ENCODE assay signal across 2 cellular contexts in the genomic region with DNA sequence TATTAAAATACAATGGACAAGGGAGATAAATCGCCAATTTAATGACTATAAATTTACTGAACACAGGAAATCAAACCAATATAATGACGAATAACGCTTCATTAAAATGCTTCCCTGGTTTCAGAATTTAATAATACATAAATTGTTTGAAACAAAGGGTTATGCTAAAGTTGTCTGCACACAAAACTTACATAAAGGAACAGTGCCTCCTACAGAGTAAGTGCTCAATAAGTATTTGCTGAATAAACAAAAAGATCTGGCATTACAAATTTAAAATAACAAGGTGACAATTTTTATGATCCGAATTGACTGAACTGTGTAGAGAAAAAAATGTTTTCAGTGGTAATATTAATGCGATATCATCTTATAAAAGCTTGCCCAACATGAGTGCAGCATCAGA.
TF ChIP-seq lines count a peak whose summit lies in the region.

No MANE protein-coding gene starts in this region.

TF ChIP-seq in IMR-90, 13 proteins besides CTCF, POLR2A, EP300 and RAD21:
- TF ChIP-seq RFX5 (IDR thresholded peaks at IDR 0.05; ENCODE audit: low read depth, low read length) (no peak), RCOR1 (IDR thresholded peaks at IDR 0.05; ENCODE audit: insufficient replicate concordance, low read length) (no peak), MAFK (IDR thresholded peaks at IDR 0.05; ENCODE audit: low read depth, low read length) (peak; percentile 95)

TF ChIP-seq in GM12878, 131 proteins besides CTCF, POLR2A, EP300 and RAD21:
- TF ChIP-seq NFIC (IDR thresholded peaks at IDR 0.05; ENCODE audit: low read depth, low read length) (no peak), NFXL1 (IDR thresholded peaks at IDR 0.05; ENCODE audit: borderline replicate concordance) (no peak), MTA2 (IDR thresholded peaks at IDR 0.05; ENCODE audit: low read depth) (no peak), TCF12 (IDR thresholded peaks at IDR 0.05; ENCODE audit: low read depth, low read length) (no peak), DPF2 (IDR thresholded peaks at IDR 0.05) (no peak), CBX3 (IDR thresholded peaks at IDR 0.05; ENCODE audit: borderline replicate concordance, low read depth) (no peak), NR2C2 (IDR thresholded peaks at IDR 0.05; ENCODE audit: borderline replicate concordance, control insufficient read depth, insufficient read length, low read depth) (no peak), TCF7 (IDR thresholded peaks at IDR 0.05; ENCODE audit: borderline replicate concordance) (no peak), BHLHE40 (IDR thresholded peaks at IDR 0.05; ENCODE audit: borderline replicate concordance in 1 of 2, low read depth in 2 of 2, low read length in 1 of 2) (no peak)
- TF ChIP-seq, protein P1, sequence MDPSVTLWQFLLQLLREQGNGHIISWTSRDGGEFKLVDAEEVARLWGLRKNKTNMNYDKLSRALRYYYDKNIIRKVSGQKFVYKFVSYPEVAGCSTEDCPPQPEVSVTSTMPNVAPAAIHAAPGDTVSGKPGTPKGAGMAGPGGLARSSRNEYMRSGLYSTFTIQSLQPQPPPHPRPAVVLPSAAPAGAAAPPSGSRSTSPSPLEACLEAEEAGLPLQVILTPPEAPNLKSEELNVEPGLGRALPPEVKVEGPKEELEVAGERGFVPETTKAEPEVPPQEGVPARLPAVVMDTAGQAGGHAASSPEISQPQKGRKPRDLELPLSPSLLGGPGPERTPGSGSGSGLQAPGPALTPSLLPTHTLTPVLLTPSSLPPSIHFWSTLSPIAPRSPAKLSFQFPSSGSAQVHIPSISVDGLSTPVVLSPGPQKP (IDR thresholded peaks at IDR 0.05; ENCODE audit: low read depth, low read length): no peak
- TF ChIP-seq, protein P2, sequence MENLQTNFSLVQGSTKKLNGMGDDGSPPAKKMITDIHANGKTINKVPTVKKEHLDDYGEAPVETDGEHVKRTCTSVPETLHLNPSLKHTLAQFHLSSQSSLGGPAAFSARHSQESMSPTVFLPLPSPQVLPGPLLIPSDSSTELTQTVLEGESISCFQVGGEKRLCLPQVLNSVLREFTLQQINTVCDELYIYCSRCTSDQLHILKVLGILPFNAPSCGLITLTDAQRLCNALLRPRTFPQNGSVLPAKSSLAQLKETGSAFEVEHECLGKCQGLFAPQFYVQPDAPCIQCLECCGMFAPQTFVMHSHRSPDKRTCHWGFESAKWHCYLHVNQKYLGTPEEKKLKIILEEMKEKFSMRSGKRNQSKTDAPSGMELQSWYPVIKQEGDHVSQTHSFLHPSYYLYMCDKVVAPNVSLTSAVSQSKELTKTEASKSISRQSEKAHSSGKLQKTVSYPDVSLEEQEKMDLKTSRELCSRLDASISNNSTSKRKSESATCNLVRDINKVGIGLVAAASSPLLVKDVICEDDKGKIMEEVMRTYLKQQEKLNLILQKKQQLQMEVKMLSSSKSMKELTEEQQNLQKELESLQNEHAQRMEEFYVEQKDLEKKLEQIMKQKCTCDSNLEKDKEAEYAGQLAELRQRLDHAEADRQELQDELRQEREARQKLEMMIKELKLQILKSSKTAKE (IDR thresholded peaks at IDR 0.05; ENCODE audit: low read depth, poor library complexity, severe bottlenecking): no peak
- TF ChIP-seq, protein P3, sequence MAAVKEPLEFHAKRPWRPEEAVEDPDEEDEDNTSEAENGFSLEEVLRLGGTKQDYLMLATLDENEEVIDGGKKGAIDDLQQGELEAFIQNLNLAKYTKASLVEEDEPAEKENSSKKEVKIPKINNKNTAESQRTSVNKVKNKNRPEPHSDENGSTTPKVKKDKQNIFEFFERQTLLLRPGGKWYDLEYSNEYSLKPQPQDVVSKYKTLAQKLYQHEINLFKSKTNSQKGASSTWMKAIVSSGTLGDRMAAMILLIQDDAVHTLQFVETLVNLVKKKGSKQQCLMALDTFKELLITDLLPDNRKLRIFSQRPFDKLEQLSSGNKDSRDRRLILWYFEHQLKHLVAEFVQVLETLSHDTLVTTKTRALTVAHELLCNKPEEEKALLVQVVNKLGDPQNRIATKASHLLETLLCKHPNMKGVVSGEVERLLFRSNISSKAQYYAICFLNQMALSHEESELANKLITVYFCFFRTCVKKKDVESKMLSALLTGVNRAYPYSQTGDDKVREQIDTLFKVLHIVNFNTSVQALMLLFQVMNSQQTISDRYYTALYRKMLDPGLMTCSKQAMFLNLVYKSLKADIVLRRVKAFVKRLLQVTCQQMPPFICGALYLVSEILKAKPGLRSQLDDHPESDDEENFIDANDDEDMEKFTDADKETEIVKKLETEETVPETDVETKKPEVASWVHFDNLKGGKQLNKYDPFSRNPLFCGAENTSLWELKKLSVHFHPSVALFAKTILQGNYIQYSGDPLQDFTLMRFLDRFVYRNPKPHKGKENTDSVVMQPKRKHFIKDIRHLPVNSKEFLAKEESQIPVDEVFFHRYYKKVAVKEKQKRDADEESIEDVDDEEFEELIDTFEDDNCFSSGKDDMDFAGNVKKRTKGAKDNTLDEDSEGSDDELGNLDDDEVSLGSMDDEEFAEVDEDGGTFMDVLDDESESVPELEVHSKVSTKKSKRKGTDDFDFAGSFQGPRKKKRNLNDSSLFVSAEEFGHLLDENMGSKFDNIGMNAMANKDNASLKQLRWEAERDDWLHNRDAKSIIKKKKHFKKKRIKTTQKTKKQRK (IDR thresholded peaks at IDR 0.05; ENCODE audit: low read depth, low read length): no peak
- TF ChIP-seq, protein P4, sequence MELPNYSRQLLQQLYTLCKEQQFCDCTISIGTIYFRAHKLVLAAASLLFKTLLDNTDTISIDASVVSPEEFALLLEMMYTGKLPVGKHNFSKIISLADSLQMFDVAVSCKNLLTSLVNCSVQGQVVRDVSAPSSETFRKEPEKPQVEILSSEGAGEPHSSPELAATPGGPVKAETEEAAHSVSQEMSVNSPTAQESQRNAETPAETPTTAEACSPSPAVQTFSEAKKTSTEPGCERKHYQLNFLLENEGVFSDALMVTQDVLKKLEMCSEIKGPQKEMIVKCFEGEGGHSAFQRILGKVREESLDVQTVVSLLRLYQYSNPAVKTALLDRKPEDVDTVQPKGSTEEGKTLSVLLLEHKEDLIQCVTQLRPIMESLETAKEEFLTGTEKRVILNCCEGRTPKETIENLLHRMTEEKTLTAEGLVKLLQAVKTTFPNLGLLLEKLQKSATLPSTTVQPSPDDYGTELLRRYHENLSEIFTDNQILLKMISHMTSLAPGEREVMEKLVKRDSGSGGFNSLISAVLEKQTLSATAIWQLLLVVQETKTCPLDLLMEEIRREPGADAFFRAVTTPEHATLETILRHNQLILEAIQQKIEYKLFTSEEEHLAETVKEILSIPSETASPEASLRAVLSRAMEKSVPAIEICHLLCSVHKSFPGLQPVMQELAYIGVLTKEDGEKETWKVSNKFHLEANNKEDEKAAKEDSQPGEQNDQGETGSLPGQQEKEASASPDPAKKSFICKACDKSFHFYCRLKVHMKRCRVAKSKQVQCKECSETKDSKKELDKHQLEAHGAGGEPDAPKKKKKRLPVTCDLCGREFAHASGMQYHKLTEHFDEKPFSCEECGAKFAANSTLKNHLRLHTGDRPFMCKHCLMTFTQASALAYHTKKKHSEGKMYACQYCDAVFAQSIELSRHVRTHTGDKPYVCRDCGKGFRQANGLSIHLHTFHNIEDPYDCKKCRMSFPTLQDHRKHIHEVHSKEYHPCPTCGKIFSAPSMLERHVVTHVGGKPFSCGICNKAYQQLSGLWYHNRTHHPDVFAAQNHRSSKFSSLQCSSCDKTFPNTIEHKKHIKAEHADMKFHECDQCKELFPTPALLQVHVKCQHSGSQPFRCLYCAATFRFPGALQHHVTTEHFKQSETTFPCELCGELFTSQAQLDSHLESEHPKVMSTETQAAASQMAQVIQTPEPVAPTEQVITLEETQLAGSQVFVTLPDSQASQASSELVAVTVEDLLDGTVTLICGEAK (IDR thresholded peaks at IDR 0.05; ENCODE audit: borderline replicate concordance): no peak
- TF ChIP-seq, protein P5, sequence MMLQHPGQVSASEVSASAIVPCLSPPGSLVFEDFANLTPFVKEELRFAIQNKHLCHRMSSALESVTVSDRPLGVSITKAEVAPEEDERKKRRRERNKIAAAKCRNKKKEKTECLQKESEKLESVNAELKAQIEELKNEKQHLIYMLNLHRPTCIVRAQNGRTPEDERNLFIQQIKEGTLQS (IDR thresholded peaks at IDR 0.05; ENCODE audit: borderline replicate concordance, extremely low read depth, low read depth, low read length): no peak
- TF ChIP-seq, protein P6, sequence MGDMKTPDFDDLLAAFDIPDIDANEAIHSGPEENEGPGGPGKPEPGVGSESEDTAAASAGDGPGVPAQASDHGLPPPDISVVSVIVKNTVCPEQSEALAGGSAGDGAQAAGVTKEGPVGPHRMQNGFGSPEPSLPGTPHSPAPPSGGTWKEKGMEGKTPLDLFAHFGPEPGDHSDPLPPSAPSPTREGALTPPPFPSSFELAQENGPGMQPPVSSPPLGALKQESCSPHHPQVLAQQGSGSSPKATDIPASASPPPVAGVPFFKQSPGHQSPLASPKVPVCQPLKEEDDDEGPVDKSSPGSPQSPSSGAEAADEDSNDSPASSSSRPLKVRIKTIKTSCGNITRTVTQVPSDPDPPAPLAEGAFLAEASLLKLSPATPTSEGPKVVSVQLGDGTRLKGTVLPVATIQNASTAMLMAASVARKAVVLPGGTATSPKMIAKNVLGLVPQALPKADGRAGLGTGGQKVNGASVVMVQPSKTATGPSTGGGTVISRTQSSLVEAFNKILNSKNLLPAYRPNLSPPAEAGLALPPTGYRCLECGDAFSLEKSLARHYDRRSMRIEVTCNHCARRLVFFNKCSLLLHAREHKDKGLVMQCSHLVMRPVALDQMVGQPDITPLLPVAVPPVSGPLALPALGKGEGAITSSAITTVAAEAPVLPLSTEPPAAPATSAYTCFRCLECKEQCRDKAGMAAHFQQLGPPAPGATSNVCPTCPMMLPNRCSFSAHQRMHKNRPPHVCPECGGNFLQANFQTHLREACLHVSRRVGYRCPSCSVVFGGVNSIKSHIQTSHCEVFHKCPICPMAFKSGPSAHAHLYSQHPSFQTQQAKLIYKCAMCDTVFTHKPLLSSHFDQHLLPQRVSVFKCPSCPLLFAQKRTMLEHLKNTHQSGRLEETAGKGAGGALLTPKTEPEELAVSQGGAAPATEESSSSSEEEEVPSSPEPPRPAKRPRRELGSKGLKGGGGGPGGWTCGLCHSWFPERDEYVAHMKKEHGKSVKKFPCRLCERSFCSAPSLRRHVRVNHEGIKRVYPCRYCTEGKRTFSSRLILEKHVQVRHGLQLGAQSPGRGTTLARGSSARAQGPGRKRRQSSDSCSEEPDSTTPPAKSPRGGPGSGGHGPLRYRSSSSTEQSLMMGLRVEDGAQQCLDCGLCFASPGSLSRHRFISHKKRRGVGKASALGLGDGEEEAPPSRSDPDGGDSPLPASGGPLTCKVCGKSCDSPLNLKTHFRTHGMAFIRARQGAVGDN (IDR thresholded peaks at IDR 0.05): no peak
